ENCODE assay signal across 30 cellular contexts in the genomic region with DNA sequence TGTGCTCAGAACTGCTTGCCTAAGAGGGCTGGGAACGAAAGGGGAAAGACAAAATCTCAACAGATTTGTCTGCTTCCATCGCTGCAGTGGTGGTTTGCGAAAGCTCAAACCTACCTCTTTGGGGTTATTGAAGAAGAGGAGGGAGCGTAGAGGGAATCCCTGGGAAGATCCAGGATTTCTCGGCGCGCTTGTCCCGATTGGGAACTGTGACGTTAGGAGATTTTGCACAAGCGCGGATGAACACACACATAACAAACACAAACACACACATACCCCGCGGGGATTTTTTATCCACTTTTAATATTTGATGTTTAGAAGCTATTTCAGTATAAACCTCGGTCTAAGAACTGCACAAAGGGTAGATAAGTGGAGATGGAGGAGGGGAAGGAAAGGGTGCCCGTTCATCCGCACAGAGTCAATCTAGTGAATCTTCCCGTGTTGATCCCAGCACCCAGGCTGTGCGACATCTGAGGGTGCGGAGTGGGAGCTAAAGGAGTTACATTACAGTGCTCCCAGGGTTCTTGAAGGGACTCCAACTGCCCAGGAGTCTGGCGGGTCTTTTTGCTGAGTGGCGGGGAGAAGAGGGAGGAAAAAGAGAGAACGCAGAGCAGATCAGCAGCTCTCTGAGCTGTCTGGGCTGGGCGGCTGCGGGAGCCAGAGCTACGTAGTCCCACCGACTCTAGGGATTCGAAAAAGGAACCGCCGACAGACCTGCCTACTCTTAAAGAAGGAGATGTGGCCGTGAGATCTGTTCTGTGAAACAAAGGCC. TPM values are rescaled to one million over a fixed set of nuclear protein-coding genes. Genes with fewer than 3 reads are reported as not detected.
DNase-seq lines count a peak whose midpoint lies in the region; ATAC-seq, FAIRE-seq and TF ChIP-seq lines count a peak whose summit lies in the region.
"Had no signal": no experiment of that assay in that cellular context is flagged by ENCODE, and none has a peak within 500 bp of the region (broad histone marks: within the 10 kb centered on the region; RNA-seq: fewer than 3 reads in every experiment).

No MANE protein-coding gene starts in this region.

- peaks cover 10% of the 10 kb centered on the region for H3K4me1 Mint-ChIP-seq in chondrocyte (ENCODE audit: low read depth)
- H3K4me1 Mint-ChIP-seq: immature natural killer cell had no signal

- peak; percentile 15 for DNase-seq in GM20000 (ENCODE audit: low spot score)
- DNase-seq in chondrocyte (ENCODE audit: low spot score): peak; percentile 53
- DNase-seq in keratinocyte (ENCODE audit: low read depth, low spot score): no peak
- DNase-seq in activated effector memory CD4-positive, alpha-beta T cell treated with Interleukin-2 at 50 U/mL for 16 hours: no peak
- no peak for DNase-seq in esophagus squamous epithelium (lab: John Stamatoyannopoulos, UW)
- DNase-seq: activated T-cell treated with anti-CD3 and anti-CD28 coated beads, Interleukin-2, amount 50 U/mL, for 24 hours; GOT3; immature natural killer cell; left ventricle myocardium superior; NCI-H1436; NCI-H2107; NCI-H524 treated with DMSO at 0.1 percent for 48 hours; stimulated activated CD4-positive, alpha-beta T cell treated with anti-CD3 and anti-CD28 coated beads, Interleukin-4, amount 100 ng/mL, for 4 hours had no signal

- peaks cover 9% of the 10 kb centered on the region for H3K9me3 Mint-ChIP-seq in chondrocyte (ENCODE audit: low read depth)
- H3K9me3 Mint-ChIP-seq: activated naive CD4-positive, alpha-beta T cell treated with anti-CD3 and anti-CD28 coated beads for 36 hours had no signal

- H3K27ac ChIP-seq in 22Rv1: peak overlapping the region; percentile 46
- no peak overlapping the region for H3K27ac ChIP-seq in keratinocyte (ENCODE audit: control insufficient read depth, insufficient read depth, low read length)
- H3K27ac ChIP-seq in esophagus squamous epithelium: no peak overlapping the region
- H3K27ac ChIP-seq: C4-2B, SJCRH30, thyroid gland had no signal

- no peaks in the 10 kb centered on the region for H4K20me1 ChIP-seq in keratinocyte (ENCODE audit: control insufficient read depth, extremely low read depth, insufficient read depth, low read length)

- H3K4me3 Mint-ChIP-seq in chondrocyte (ENCODE audit: unreplicated experiment): no peak overlapping the region
- H3K4me3 Mint-ChIP-seq: activated naive CD4-positive, alpha-beta T cell treated with anti-CD3 and anti-CD28 coated beads for 36 hours; activated T-cell treated with anti-CD3 and anti-CD28 coated beads, Interleukin-2, amount 50 U/mL, for 24 hours; immature natural killer cell; natural killer cell treated with Interleukin-12 subunit alpha and Interleukin-12 subunit beta and Interleukin-15 and Interleukin-18, amount 100 ng/mL, for 72 hours; stimulated activated naive CD8-positive, alpha-beta T cell treated with anti-CD3 and anti-CD28 coated beads, Interleukin-15, Interleukin-2, amounts not matched to agents 100 ng/mL and 50 ng/mL, for 24 hours had no signal

- H3K4me1 ChIP-seq in keratinocyte (ENCODE audit: control insufficient read depth, extremely low read depth, insufficient read depth, low read length): peaks cover 29% of the 10 kb centered on the region
- peaks cover 4 to 17% (median 6%) of the 10 kb centered on the region in 3 donors for H3K4me1 ChIP-seq in esophagus squamous epithelium
- H3K4me1 ChIP-seq: SJCRH30 had no signal

- H2AFZ ChIP-seq in keratinocyte (ENCODE audit: control insufficient read depth, low read length): no peak overlapping the region

- H3K27me3 Mint-ChIP-seq in chondrocyte (ENCODE audit: low read depth): peaks cover 52% of the 10 kb centered on the region

- TF ChIP-seq CTCF in 22Rv1 (IDR thresholded peaks at IDR 0.05) (no peak), GM20000 (IDR thresholded peaks at IDR 0.05; ENCODE audit: extremely low read depth, missing control alignments) (no peak), chondrocyte (IDR thresholded peaks at IDR 0.05) (no peak), keratinocyte (optimal IDR thresholded peaks at IDR 0.05 in 1 of 3, IDR thresholded peaks at IDR 0.05 in 1 of 3, conservative IDR thresholded peaks at IDR 0.05 in 1 of 3; ENCODE audit: extremely low read depth in 1 of 3, insufficient read depth in 2 of 3, low read length in 3 of 3) (no peak), esophagus squamous epithelium (IDR thresholded peaks at IDR 0.05) (no peak)

- H3K36me3 ChIP-seq in keratinocyte (ENCODE audit: control insufficient read depth in 2 of 2, extremely low read depth in 1 of 2, insufficient read depth in 2 of 2, low read length in 2 of 2) (no peaks in the 10 kb centered on the region), esophagus squamous epithelium (no peaks in the 10 kb centered on the region)
- H3K36me3 ChIP-seq: SJCRH30, thyroid gland had no signal

- no peak for TF ChIP-seq POLR2A in esophagus squamous epithelium (IDR thresholded peaks at IDR 0.05)

- no peaks in the 10 kb centered on the region for H3K9me3 ChIP-seq in keratinocyte (ENCODE audit: control insufficient read depth, low read depth, low read length)
- H3K9me3 ChIP-seq in esophagus squamous epithelium: peaks cover 0 to 3% (median 0%) of the 10 kb centered on the region in 3 donors
- H3K9me3 ChIP-seq: SJCRH30, thyroid gland had no signal

- no peak overlapping the region for H3K4me3 ChIP-seq in keratinocyte (ENCODE audit: control insufficient read depth in 2 of 3, extremely low read depth in 1 of 3, insufficient read depth in 2 of 3, low read depth in 1 of 3, low read length in 3 of 3)
- no peak overlapping the region for H3K4me3 ChIP-seq in esophagus squamous epithelium
- H3K4me3 ChIP-seq: SJCRH30, thyroid gland had no signal

- dilution Hi-C loops in keratinocyte (cut with MboI; ENCODE audit: extremely low pct_ligation_motif_present, low sequenced_read_pairs): no loop called here

- no peaks in the 10 kb centered on the region for H3K79me2 ChIP-seq in keratinocyte (ENCODE audit: control insufficient read depth, insufficient read depth, low read length)

- H3K9ac ChIP-seq in keratinocyte (ENCODE audit: control insufficient read depth, extremely low read depth, insufficient read depth, low read length): no peak overlapping the region

- H3K4me2 ChIP-seq in keratinocyte (ENCODE audit: control insufficient read depth, extremely low read depth, insufficient read depth, low read depth, low read length): peak overlapping the region; percentile 82

- WGBS in esophagus squamous epithelium, 2 donors: 14 to 19% methylated on average over 27 to 30 of the region's 30 CpGs

- FAIRE-seq in keratinocyte (lab: Jason Lieb, UNC): no peak
- FAIRE-seq: endothelial cell of umbilical vein, GM19239, TTC549 had no signal

- no peak for ATAC-seq in GM21367 (IDR thresholded peaks at IDR 0.05; ENCODE audit: unreplicated experiment)
- no peak for ATAC-seq in GM21825 (IDR thresholded peaks at IDR 0.05; ENCODE audit: unreplicated experiment)
- ATAC-seq: left ventricle myocardium superior; natural killer cell treated with Interleukin-12 subunit alpha and Interleukin-12 subunit beta and Interleukin-15 and Interleukin-18, amount 100 ng/mL, for 72 hours; sciatic nerve had no signal

- H3K36me3 Mint-ChIP-seq in chondrocyte (ENCODE audit: low read depth): peaks cover 2% of the 10 kb centered on the region

- no peaks in the 10 kb centered on the region for H3K9me1 ChIP-seq in keratinocyte (ENCODE audit: control insufficient read depth, extremely low read depth, insufficient read depth, low read length)

- peaks cover 25% of the 10 kb centered on the region for H3K27me3 ChIP-seq in keratinocyte (ENCODE audit: control insufficient read depth, extremely low read depth, insufficient read depth, low read length)
- peaks cover 11 to 75% (median 19%) of the 10 kb centered on the region in 4 donors for H3K27me3 ChIP-seq in esophagus squamous epithelium
- H3K27me3 ChIP-seq: SJCRH30 had no signal

- intact Hi-C loops in esophagus squamous epithelium (cut with DNase I): no loop called here

- no peak overlapping the region for H3K27ac Mint-ChIP-seq in chondrocyte (ENCODE audit: unreplicated experiment)
- H3K27ac Mint-ChIP-seq: activated naive CD4-positive, alpha-beta T cell treated with anti-CD3 and anti-CD28 coated beads for 36 hours; activated T-cell treated with anti-CD3 and anti-CD28 coated beads, Interleukin-2, amount 50 U/mL, for 24 hours; immature natural killer cell; natural killer cell treated with Interleukin-12 subunit alpha and Interleukin-12 subunit beta and Interleukin-15 and Interleukin-18, amount 100 ng/mL, for 72 hours; stimulated activated naive CD8-positive, alpha-beta T cell treated with anti-CD3 and anti-CD28 coated beads, Interleukin-15, Interleukin-2, amounts not matched to agents 100 ng/mL and 50 ng/mL, for 24 hours had no signal

RNA-seq across cellular contexts. Expression of a gene that starts 1.5 kb away (rescaled TPM):
- total RNA-seq in chondrocyte (not detected in 3 replicates), esophagus squamous epithelium (under 1 TPM in 1 of 4 donors, not detected in 3; 0.38 TPM)
- polyA plus RNA-seq in keratinocyte: 0.80 to 2.9 TPM (median 2.2 TPM) in 3 replicates
- polyA plus RNA-seq in keratinocyte (2011; ENCODE audit: low read depth): not detected
- 1.5 and 2.2 TPM in 2 replicates for polyA plus RNA-seq in keratinocyte (2011; cell fraction: cytosol; rRNA removed)
- polyA plus RNA-seq in keratinocyte (2011; cell fraction: nucleus; rRNA removed): 1.6 TPM in 2 replicates
- 1.7 TPM in 1 of 2 replicates, not detected in the other for polyA plus RNA-seq in keratinocyte (2012; ENCODE audit: low replicate concordance)
- polyA minus RNA-seq in keratinocyte: 0.63 to 8.3 TPM (median 2.6 TPM) in 3 replicates
- polyA minus RNA-seq in keratinocyte (2011; cell fraction: cytosol; rRNA and poly(A)+ RNA removed): 1.5 TPM
- 1.7 and 3.3 TPM in 2 replicates for polyA minus RNA-seq in keratinocyte (2011; cell fraction: nucleus; rRNA and poly(A)+ RNA removed)
- total RNA-seq: activated CD8-positive, alpha-beta memory T cell treated with anti-CD3 and anti-CD28 coated beads for 36 hours; activated naive CD4-positive, alpha-beta T cell treated with anti-CD3 and anti-CD28 coated beads for 36 hours; dermis blood vessel endothelial cell; endothelial cell of umbilical vein; HT1080; left ventricle myocardium superior; natural killer cell treated with Interleukin-12 subunit alpha and Interleukin-12 subunit beta and Interleukin-15 and Interleukin-18, amount 100 ng/mL, for 72 hours; sciatic nerve; SJCRH30; T-helper 1 cell treated with Interleukin-12 subunit alpha and Interleukin-12 subunit beta and Interleukin-4 antibody, amounts not matched to agents 30 ng/mL and 1 ng/mL, for 36 hours; thyroid gland had no signal
- polyA plus RNA-seq: endothelial cell of umbilical vein, immature natural killer cell had no signal

Comparison
In these comparisons a context has a peak if more than half of its experiments do, and no peak if none do; other contexts are left out.
1. DNase-seq: peak in GM20000 (single experiment) and chondrocyte (single experiment); none in keratinocyte (single experiment), activated effector memory CD4-positive, alpha-beta T cell treated with Interleukin-2 at 50 U/mL for 16 hours (single experiment) and esophagus squamous epithelium (single experiment).